Comparison of ENCODE assay signal across 1 cellular context in the genomic region with DNA sequence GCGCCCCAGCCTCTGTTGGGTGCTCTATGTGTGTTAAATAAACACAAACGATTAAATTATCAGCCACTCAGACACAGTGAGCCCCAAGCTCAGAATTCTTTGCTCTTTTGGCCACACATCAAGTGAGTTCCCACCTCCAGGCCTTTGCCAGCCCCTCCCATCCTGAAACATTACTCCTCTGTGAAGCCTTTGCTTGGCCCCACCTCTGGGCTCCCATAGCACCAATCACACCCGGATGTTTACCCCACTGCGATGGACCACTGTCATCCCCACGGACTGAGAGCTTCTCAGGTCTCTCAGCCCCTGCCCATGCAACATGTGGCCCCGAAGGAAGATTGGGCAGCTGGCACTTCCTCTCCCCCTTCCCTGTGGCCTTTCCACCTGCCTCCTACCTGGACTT.
TF ChIP-seq lines count a peak whose summit lies in the region.

No MANE protein-coding gene starts in this region.

TF ChIP-seq in GM23338, 12 proteins besides CTCF, POLR2A, EP300 and RAD21:
- TF ChIP-seq, protein P1, sequence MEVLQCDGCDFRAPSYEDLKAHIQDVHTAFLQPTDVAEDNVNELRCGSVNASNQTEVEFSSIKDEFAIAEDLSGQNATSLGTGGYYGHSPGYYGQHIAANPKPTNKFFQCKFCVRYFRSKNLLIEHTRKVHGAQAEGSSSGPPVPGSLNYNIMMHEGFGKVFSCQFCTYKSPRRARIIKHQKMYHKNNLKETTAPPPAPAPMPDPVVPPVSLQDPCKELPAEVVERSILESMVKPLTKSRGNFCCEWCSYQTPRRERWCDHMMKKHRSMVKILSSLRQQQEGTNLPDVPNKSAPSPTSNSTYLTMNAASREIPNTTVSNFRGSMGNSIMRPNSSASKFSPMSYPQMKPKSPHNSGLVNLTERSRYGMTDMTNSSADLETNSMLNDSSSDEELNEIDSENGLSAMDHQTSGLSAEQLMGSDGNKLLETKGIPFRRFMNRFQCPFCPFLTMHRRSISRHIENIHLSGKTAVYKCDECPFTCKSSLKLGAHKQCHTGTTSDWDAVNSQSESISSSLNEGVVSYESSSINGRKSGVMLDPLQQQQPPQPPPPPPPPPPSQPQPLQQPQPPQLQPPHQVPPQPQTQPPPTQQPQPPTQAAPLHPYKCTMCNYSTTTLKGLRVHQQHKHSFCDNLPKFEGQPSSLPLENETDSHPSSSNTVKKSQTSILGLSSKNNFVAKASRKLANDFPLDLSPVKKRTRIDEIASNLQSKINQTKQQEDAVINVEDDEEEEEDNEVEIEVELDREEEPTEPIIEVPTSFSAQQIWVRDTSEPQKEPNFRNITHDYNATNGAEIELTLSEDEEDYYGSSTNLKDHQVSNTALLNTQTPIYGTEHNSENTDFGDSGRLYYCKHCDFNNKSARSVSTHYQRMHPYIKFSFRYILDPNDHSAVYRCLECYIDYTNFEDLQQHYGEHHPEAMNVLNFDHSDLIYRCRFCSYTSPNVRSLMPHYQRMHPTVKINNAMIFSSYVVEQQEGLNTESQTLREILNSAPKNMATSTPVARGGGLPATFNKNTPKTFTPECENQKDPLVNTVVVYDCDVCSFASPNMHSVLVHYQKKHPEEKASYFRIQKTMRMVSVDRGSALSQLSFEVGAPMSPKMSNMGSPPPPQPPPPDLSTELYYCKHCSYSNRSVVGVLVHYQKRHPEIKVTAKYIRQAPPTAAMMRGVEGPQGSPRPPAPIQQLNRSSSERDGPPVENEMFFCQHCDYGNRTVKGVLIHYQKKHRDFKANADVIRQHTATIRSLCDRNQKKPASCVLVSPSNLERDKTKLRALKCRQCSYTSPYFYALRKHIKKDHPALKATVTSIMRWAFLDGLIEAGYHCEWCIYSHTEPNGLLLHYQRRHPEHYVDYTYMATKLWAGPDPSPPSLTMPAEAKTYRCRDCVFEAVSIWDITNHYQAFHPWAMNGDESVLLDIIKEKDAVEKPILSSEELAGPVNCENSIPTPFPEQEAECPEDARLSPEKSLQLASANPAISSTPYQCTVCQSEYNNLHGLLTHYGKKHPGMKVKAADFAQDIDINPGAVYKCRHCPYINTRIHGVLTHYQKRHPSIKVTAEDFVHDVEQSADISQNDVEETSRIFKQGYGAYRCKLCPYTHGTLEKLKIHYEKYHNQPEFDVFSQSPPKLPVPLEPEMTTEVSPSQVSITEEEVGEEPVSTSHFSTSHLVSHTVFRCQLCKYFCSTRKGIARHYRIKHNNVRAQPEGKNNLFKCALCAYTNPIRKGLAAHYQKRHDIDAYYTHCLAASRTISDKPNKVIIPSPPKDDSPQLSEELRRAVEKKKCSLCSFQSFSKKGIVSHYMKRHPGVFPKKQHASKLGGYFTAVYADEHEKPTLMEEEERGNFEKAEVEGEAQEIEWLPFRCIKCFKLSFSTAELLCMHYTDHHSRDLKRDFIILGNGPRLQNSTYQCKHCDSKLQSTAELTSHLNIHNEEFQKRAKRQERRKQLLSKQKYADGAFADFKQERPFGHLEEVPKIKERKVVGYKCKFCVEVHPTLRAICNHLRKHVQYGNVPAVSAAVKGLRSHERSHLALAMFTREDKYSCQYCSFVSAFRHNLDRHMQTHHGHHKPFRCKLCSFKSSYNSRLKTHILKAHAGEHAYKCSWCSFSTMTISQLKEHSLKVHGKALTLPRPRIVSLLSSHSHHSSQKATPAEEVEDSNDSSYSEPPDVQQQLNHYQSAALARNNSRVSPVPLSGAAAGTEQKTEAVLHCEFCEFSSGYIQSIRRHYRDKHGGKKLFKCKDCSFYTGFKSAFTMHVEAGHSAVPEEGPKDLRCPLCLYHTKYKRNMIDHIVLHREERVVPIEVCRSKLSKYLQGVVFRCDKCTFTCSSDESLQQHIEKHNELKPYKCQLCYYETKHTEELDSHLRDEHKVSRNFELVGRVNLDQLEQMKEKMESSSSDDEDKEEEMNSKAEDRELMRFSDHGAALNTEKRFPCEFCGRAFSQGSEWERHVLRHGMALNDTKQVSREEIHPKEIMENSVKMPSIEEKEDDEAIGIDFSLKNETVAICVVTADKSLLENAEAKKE (CRISPR knock-in tag; IDR thresholded peaks at IDR 0.05), result no peak
- TF ChIP-seq STAT1 (IDR thresholded peaks at IDR 0.05; ENCODE audit: unreplicated experiment), result no peak
